Comparison of ENCODE assay signal across 1 cellular context in the genomic region with DNA sequence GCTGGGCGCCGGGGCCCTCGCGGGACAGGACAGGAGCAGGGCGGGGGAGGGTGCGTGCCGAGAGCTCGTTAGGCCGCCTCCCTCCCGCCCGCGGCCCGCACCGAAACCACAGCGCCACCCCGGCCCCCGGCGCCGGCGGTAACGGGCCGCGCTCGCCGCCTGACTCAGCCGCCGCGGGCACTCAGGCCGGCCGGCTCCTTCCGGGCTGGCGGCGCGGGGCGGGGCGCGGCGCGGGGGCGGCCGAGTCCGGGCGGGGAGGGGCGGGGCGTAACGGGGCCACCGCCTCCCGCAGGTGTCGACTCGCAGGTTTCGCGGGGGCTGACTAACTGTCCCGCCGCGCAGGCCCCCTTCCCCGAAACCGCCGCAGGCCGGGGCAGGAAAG.
TF ChIP-seq lines count a peak whose summit lies in the region.

A gene with protein sequence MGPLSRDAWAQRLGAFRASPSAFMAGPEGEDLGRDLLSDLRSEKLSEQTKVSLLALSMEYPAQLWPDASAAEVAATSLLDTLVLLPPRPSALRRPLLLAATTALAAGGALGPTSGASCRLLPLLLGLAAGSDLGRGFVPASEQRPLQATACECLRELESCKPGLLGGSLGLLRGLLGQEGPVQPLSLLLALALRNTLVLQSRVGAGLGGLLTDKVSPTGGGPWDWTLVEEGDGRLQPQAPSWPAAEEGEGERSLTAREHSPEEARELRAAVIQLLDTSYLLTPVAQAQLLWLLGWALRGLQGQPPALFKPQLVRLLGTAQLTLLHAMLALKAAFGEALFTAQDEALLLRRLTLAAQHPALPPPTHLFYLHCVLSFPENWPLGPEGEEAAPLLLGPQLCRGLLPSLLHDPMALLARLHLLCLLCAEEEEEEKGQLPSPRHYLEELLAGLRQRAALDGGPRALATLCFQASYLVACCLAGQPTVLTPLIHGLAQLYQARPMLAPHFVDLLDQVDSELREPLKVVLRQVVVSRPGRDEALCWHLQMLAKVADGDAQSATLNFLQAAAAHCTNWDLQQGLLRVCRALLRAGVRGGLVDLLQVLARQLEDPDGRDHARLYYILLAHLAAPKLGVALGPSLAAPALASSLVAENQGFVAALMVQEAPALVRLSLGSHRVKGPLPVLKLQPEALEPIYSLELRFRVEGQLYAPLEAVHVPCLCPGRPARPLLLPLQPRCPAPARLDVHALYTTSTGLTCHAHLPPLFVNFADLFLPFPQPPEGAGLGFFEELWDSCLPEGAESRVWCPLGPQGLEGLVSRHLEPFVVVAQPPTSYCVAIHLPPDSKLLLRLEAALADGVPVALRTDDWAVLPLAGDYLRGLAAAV (minus strand): TSS at position 207 of the 382 bp plus-strand sequence. CDS start 385 bp downstream, outside the sequence.

TF ChIP-seq in GM12891, 5 proteins besides CTCF, POLR2A, EP300 and RAD21:
- TF ChIP-seq POU2F2 (IDR thresholded peaks at IDR 0.05; ENCODE audit: low read depth, low read length) (no peak), POLR2AphosphoS5 (IDR thresholded peaks at IDR 0.05; ENCODE audit: low read depth, low read length) (no peak)
